Comparison of ENCODE assay signal across 15 cellular contexts in the genomic region with DNA sequence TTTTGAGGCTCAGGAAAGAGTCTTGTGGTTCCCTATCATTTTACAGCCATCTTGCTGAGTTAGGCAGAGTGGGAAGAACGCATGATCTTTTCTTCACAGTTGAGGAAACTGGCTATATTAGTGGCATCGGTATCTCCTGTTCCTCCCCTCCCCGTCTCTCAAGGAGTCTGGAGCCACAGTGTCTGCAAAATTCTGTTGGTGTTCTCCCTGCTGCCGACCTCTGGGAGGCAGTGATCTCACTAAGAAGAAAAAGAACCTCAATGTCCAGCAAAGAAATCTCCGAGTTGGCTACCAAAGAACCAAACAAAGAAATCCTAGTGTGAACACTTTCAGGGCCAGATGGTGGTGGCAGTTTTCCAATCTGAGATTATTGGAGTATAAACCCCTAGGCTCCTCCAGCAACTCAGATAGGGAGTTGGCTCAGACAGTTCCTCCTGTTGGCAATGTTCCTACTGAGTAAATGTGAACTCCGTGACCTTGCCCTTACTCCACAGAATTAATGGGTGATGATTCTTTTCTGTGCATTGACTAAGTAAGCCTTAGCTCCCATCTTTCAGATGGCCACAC. TPM values are rescaled to one million over a fixed set of nuclear protein-coding genes. Genes with fewer than 3 reads are reported as not detected.
DNase-seq lines count a peak whose midpoint lies in the region; ATAC-seq and TF ChIP-seq lines count a peak whose summit lies in the region.
"Had no signal": no experiment of that assay in that cellular context is flagged by ENCODE, and none has a peak within 500 bp of the region (broad histone marks: within the 10 kb centered on the region; RNA-seq: fewer than 3 reads in every experiment).

No MANE protein-coding gene starts in this region.

- no peak overlapping the region for H2AK5ac ChIP-seq in neuronal stem cell (ENCODE audit: low read depth, low read length)

- H4K8ac ChIP-seq in neuronal stem cell (ENCODE audit: low read depth, low read length): no peak overlapping the region

- no peak overlapping the region for H2BK15ac ChIP-seq in neuronal stem cell (ENCODE audit: low read length)

- no peak overlapping the region for H3K14ac ChIP-seq in neuronal stem cell (ENCODE audit: low read length)

- WGBS in neuronal stem cell (ENCODE audit: extremely low coverage in 2 of 2, insufficient read length in 2 of 2, insufficient replicate concordance in 1 of 2), 2 donors: no CpG with 5 or more reads among the region's 6 CpGs
- WGBS in body of pancreas, 2 donors: 38 to 43% methylated on average over 6 of the region's 6 CpGs

- no peak overlapping the region for H3K27ac ChIP-seq in neuronal stem cell (replicated peaks; ENCODE audit: low read length)
- no peak overlapping the region for H3K27ac ChIP-seq in body of pancreas
- H3K27ac ChIP-seq: BLaER1 treated with 17β-estradiol and CSF1 and Interleukin-3, amounts not matched to agents 10 nM and 100 nM; Peyer's patch had no signal

- H3K4me2 ChIP-seq in neuronal stem cell (ENCODE audit: insufficient read depth, low read length, poor library complexity, severe bottlenecking): no peak overlapping the region
- H3K4me2 ChIP-seq: BLaER1 treated with 17β-estradiol and CSF1 and Interleukin-3, amounts not matched to agents 10 nM and 100 nM had no signal

- peaks cover 0 to 10% of the 10 kb centered on the region in 2 donors for H3K9me3 ChIP-seq in neuronal stem cell (replicated peaks in 1 of 2; ENCODE audit: control insufficient read depth in 2 of 2, insufficient read depth in 1 of 2, low read depth in 1 of 2, low read length in 2 of 2)
- no peaks in the 10 kb centered on the region for H3K9me3 ChIP-seq in body of pancreas
- H3K9me3 ChIP-seq: BLaER1 treated with 17β-estradiol and CSF1 and Interleukin-3, amounts not matched to agents 10 nM and 100 nM; Peyer's patch had no signal

- H2BK120ac ChIP-seq in neuronal stem cell (ENCODE audit: low read depth, low read length): no peak overlapping the region

- peaks cover 0 to 7% (median 0%) of the 10 kb centered on the region in 3 experiments for H3K27me3 ChIP-seq in neuronal stem cell (ENCODE audit: control insufficient read depth in 3 of 3, insufficient read depth in 3 of 3, low read depth in 1 of 3, low read length in 3 of 3)
- H3K27me3 ChIP-seq in body of pancreas: no peaks in the 10 kb centered on the region
- H3K27me3 ChIP-seq: BLaER1 treated with 17β-estradiol and CSF1 and Interleukin-3, amounts not matched to agents 10 nM and 100 nM; Peyer's patch had no signal

- H3K18ac ChIP-seq in neuronal stem cell (ENCODE audit: low read length): no peak overlapping the region

- H3K4me3 ChIP-seq in neuronal stem cell (ENCODE audit: low read length in 2 of 2) (no peak overlapping the region), body of pancreas (no peak overlapping the region)
- H3K4me3 ChIP-seq: BLaER1 treated with 17β-estradiol and CSF1 and Interleukin-3, amounts not matched to agents 10 nM and 100 nM; Peyer's patch had no signal

- no peaks in the 10 kb centered on the region for H3K4me1 ChIP-seq in neuronal stem cell (ENCODE audit: control insufficient read depth in 2 of 2, insufficient read depth in 1 of 2, low read depth in 1 of 2, low read length in 2 of 2)
- H3K4me1 ChIP-seq in body of pancreas: no peaks in the 10 kb centered on the region
- H3K4me1 ChIP-seq: Peyer's patch had no signal

- TF ChIP-seq CTCF in LNCAP (IDR thresholded peaks at IDR 0.05) (peak; percentile 20; the same call in 1 of the 2 replicates), body of pancreas (IDR thresholded peaks at IDR 0.05) (no peak)

- no peak overlapping the region for H3K23ac ChIP-seq in neuronal stem cell (ENCODE audit: low read depth, low read length, poor library complexity)

- no peak overlapping the region for H4K91ac ChIP-seq in neuronal stem cell (ENCODE audit: low read depth, low read length, poor library complexity)

- no peak overlapping the region for H2AFZ ChIP-seq in neuronal stem cell (ENCODE audit: low read length)

- DNase-seq in Right ventricle myocardium superior (no peak), Right ventricle myocardium inferior (ENCODE audit: missing footprints) (no peak), RPMI8226 (peak; percentile 40), left colon (no peak), neuronal stem cell (ENCODE audit: low spot score) (no peak), superior temporal gyrus (ENCODE audit: extremely low spot score) (no peak), body of pancreas (no peak)
- DNase-seq: Karpas-422, NCI-H1436 treated with DMSO at 0.1 percent for 48 hours, NCI-H2081 treated with DMSO at 0.1 percent for 48 hours, NCI-H226, Peyer's patch had no signal

- H3K79me1 ChIP-seq in neuronal stem cell (ENCODE audit: low read depth, low read length): no peaks in the 10 kb centered on the region

- ATAC-seq in Right ventricle myocardium superior (ENCODE audit: poor library complexity) (peak; percentile 55), Right ventricle myocardium inferior (no peak), left colon (peak; percentile 32), body of pancreas (no peak)

- no peak for TF ChIP-seq POLR2A in body of pancreas (IDR thresholded peaks at IDR 0.05)

- H2BK12ac ChIP-seq in neuronal stem cell (ENCODE audit: low read length): no peak overlapping the region

- no peak overlapping the region for H2BK5ac ChIP-seq in neuronal stem cell (ENCODE audit: low read length)

- intact Hi-C loops in Right ventricle myocardium superior (cut with DNase I) (no loop called here), Right ventricle myocardium inferior (cut with DNase I) (no loop called here), left colon (cut with DNase I, micrococcal nuclease) (no loop called here), body of pancreas (cut with DNase I) (no loop called here)

- H3K4ac ChIP-seq in neuronal stem cell (ENCODE audit: low read length): no peak overlapping the region

- H3K36me3 ChIP-seq in neuronal stem cell (replicated peaks in 1 of 2; ENCODE audit: control insufficient read depth in 2 of 2, insufficient read depth in 2 of 2, low read length in 2 of 2) (no peaks in the 10 kb centered on the region), body of pancreas (replicated peaks in 1 of 2; ENCODE audit: insufficient read depth in 1 of 2, low read depth in 2 of 2) (no peaks in the 10 kb centered on the region)
- H3K36me3 ChIP-seq: BLaER1 treated with 17β-estradiol and CSF1 and Interleukin-3, amounts not matched to agents 10 nM and 100 nM; Peyer's patch had no signal

- H3K9ac ChIP-seq in neuronal stem cell (ENCODE audit: low read depth, low read length, poor library complexity): no peak overlapping the region
- H3K9ac ChIP-seq: BLaER1 treated with 17β-estradiol and CSF1 and Interleukin-3, amounts not matched to agents 10 nM and 100 nM had no signal

RNA-seq across cellular contexts. Expression of a gene that starts 41.2 kb away (rescaled TPM):
- total RNA-seq in Right ventricle myocardium superior (not detected), Right ventricle myocardium inferior (not detected), left colon (not detected), body of pancreas (not detected)
- not detected for polyA plus RNA-seq in neuronal stem cell (2013, experiment 1 of 2)
- not detected for polyA plus RNA-seq in neuronal stem cell (2013, experiment 2 of 2)
- total RNA-seq: A172, Peyer's patch had no signal

Comparison
In these comparisons a context has a peak if more than half of its experiments do, and no peak if none do; other contexts are left out.
1. ATAC-seq: peak in Right ventricle myocardium superior (single experiment) and left colon (single experiment); none in Right ventricle myocardium inferior (single experiment) and body of pancreas (single experiment).